2 cellular contexts compared by ENCODE assay signal in genomic region chr1:152543808-152544207, GRCh38.
TF ChIP-seq lines count a peak whose summit lies in the region.

No MANE protein-coding gene starts in this region.

TF ChIP-seq in SK-N-SH, 30 proteins besides CTCF, POLR2A, EP300 and RAD21 (continued from another document):
- TF ChIP-seq USF2 (IDR thresholded peaks at IDR 0.05; ENCODE audit: borderline replicate concordance, low read depth, low read length) (no peak), REST (IDR thresholded peaks at IDR 0.05; ENCODE audit: low read depth, low read length) (no peak), YY1 (IDR thresholded peaks at IDR 0.05; ENCODE audit: low read depth) (no peak), POLR2AphosphoS5 (IDR thresholded peaks at IDR 0.05; ENCODE audit: low read depth, low read length) (no peak), FOXM1 (IDR thresholded peaks at IDR 0.05; ENCODE audit: low read depth) (no peak), MXI1 (IDR thresholded peaks at IDR 0.05; ENCODE audit: low read depth, low read length) (no peak), GATA2 (CRISPR knock-in tag; IDR thresholded peaks at IDR 0.05) (no peak), TEAD4 (IDR thresholded peaks at IDR 0.05; ENCODE audit: borderline replicate concordance, insufficient read depth) (no peak)

TF ChIP-seq in WTC11, 78 proteins besides CTCF, POLR2A, EP300 and RAD21 (continued from another document):
- no peak for TF ChIP-seq ZSCAN18 (CRISPR knock-in tag; IDR thresholded peaks at IDR 0.05)
- no peak for TF ChIP-seq ZMAT4 (CRISPR knock-in tag; IDR thresholded peaks at IDR 0.05)
- TF ChIP-seq ATF3 (CRISPR knock-in tag; conservative IDR thresholded peaks at IDR 0.05), result no peak
- no peak for TF ChIP-seq ZNF219 (CRISPR knock-in tag; IDR thresholded peaks at IDR 0.05; ENCODE audit: borderline replicate concordance)
- TF ChIP-seq RORB (CRISPR knock-in tag; IDR thresholded peaks at IDR 0.05), result no peak
- TF ChIP-seq NFATC4 (CRISPR knock-in tag; IDR thresholded peaks at IDR 0.05), result no peak
